1 cellular context compared by ENCODE assay signal in genomic region chr11:106482920-106483761, GRCh38.
TF ChIP-seq lines count a peak whose summit lies in the region.

No MANE protein-coding gene starts in this region.

TF ChIP-seq in GM23338, 12 proteins besides CTCF, POLR2A, EP300 and RAD21 (continued from another document):
- TF ChIP-seq ETS1 (IDR thresholded peaks at IDR 0.05): no peak
- TF ChIP-seq ZNF462 (CRISPR knock-in tag; IDR thresholded peaks at IDR 0.05): no peak
- TF ChIP-seq STAT1 (IDR thresholded peaks at IDR 0.05; ENCODE audit: unreplicated experiment): no peak
- TF ChIP-seq NANOG (IDR thresholded peaks at IDR 0.05; ENCODE audit: borderline replicate concordance): no peak
